1 cellular context compared by ENCODE assay signal in the genomic region with DNA sequence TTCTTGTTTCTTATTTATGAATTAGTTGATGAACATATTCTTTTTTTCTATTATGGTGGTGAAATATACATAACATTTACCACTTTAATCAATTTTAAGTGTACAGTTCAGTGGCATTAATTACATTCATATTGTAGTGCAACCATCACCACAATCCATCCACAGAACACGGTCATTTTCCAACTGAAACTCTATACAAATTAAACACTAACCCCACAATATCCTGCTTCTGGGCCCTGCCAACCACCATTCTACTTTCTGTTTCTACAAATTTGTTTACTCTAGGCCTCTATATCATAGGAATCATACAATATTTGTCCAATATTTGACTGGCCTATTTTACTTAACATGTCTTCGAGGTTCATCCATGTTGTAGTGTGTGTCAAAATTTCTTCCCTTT.
TF ChIP-seq lines count a peak whose summit lies in the region.

No MANE protein-coding gene starts in this region.

TF ChIP-seq in HCT116, 20 proteins besides CTCF, POLR2A, EP300 and RAD21 (continued from another document):
- TF ChIP-seq, protein P1, sequence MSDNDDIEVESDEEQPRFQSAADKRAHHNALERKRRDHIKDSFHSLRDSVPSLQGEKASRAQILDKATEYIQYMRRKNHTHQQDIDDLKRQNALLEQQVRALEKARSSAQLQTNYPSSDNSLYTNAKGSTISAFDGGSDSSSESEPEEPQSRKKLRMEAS (IDR thresholded peaks at IDR 0.05) = no peak
- no peak for TF ChIP-seq SRF (IDR thresholded peaks at IDR 0.05; ENCODE audit: low read depth)
- no peak for TF ChIP-seq ZFX (IDR thresholded peaks at IDR 0.05)
- TF ChIP-seq, protein P2, sequence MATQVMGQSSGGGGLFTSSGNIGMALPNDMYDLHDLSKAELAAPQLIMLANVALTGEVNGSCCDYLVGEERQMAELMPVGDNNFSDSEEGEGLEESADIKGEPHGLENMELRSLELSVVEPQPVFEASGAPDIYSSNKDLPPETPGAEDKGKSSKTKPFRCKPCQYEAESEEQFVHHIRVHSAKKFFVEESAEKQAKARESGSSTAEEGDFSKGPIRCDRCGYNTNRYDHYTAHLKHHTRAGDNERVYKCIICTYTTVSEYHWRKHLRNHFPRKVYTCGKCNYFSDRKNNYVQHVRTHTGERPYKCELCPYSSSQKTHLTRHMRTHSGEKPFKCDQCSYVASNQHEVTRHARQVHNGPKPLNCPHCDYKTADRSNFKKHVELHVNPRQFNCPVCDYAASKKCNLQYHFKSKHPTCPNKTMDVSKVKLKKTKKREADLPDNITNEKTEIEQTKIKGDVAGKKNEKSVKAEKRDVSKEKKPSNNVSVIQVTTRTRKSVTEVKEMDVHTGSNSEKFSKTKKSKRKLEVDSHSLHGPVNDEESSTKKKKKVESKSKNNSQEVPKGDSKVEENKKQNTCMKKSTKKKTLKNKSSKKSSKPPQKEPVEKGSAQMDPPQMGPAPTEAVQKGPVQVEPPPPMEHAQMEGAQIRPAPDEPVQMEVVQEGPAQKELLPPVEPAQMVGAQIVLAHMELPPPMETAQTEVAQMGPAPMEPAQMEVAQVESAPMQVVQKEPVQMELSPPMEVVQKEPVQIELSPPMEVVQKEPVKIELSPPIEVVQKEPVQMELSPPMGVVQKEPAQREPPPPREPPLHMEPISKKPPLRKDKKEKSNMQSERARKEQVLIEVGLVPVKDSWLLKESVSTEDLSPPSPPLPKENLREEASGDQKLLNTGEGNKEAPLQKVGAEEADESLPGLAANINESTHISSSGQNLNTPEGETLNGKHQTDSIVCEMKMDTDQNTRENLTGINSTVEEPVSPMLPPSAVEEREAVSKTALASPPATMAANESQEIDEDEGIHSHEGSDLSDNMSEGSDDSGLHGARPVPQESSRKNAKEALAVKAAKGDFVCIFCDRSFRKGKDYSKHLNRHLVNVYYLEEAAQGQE (IDR thresholded peaks at IDR 0.05; ENCODE audit: low read depth) = no peak
